Comparison of ENCODE assay signal across 28 cellular contexts in the genomic region with DNA sequence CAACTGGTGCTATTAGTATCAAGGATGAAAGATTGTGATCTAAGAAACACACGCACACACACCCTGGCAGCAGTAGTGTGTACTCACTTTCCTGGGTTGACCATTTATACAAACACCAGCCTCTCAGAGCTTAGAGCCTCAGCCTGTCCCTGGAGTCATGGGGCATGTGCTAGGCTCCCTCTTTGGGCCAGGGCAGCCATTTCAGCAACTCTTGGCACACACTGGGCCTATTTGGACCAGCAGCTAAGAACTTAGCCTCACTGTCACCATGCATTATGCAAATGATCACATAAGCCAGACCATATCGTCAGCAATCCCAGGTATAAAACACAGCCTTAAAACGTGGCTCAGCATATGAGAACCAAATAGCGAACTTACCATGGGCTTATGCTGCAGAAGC.
"Had no signal": no experiment of that assay in that cellular context is flagged by ENCODE, and none has a peak within 500 bp of the region (broad histone marks: within the 10 kb centered on the region; RNA-seq: fewer than 3 reads in every experiment).

No MANE protein-coding gene starts in this region.

- H3K36me3 Mint-ChIP-seq: immature natural killer cell; naive B cell; natural killer cell; stimulated activated effector memory CD8-positive, alpha-beta T cell treated with anti-CD3 and anti-CD28 coated beads, Interleukin-12 subunit alpha, Interleukin-12 subunit beta, amount 100 ng/mL, for 72 hours had no signal

- H3K4me1 Mint-ChIP-seq: naive B cell; natural killer cell; stimulated activated effector memory CD8-positive, alpha-beta T cell treated with anti-CD3 and anti-CD28 coated beads, Interleukin-12 subunit alpha, Interleukin-12 subunit beta, amount 100 ng/mL, for 72 hours had no signal

- H3K79me2 ChIP-seq: parathyroid adenoma had no signal

- H3K27ac Mint-ChIP-seq: mesothelial cell of epicardium; naive B cell; natural killer cell; progenitor cell of endocrine pancreas; stimulated activated effector memory CD8-positive, alpha-beta T cell treated with anti-CD3 and anti-CD28 coated beads, Interleukin-12 subunit alpha, Interleukin-12 subunit beta, amount 100 ng/mL, for 72 hours; stimulated activated naive CD8-positive, alpha-beta T cell treated with anti-CD3 and anti-CD28 coated beads, Interleukin-15, Interleukin-2, amounts not matched to agents 100 ng/mL and 50 ng/mL, for 24 hours; type B pancreatic cell had no signal

- H3K4me1 ChIP-seq: left lung, parathyroid adenoma, right atrium auricular region, right lobe of liver, tibial nerve had no signal

- H3K27me3 ChIP-seq: heart left ventricle, left lung, right atrium auricular region, right lobe of liver, suprapubic skin, tibial nerve had no signal

- FAIRE-seq: islet of Langerhans, kidney had no signal

- H3K27me3 Mint-ChIP-seq: stimulated activated naive CD8-positive, alpha-beta T cell treated with anti-CD3 and anti-CD28 coated beads, Interleukin-15, Interleukin-2, amounts not matched to agents 100 ng/mL and 50 ng/mL, for 24 hours; type B pancreatic cell had no signal

- H2AFZ ChIP-seq: parathyroid adenoma had no signal

- H3K9me3 ChIP-seq: heart left ventricle, left lung, lower lobe of right lung, right atrium auricular region, right lobe of liver, suprapubic skin, thoracic aorta, tibial nerve had no signal

- DNase-seq: heart left ventricle; hypothalamus; immature natural killer cell; kidney; left colon; left lung; lower lobe of right lung; mammary epithelial cell; naive B cell; natural killer cell; nucleus accumbens; right lobe of liver; stimulated activated CD4-positive, alpha-beta T cell treated with anti-CD3 and anti-CD28 coated beads, Interleukin-12 subunit alpha, Interleukin-12 subunit beta, amount 100 ng/mL, for 4 hours; stimulated activated CD4-positive, alpha-beta T cell treated with anti-CD3 and anti-CD28 coated beads, Interleukin-15, amount 100 ng/mL, for 24 hours; stimulated activated CD4-positive, alpha-beta T cell treated with anti-CD3 and anti-CD28 coated beads, Interleukin-4, amount 100 ng/mL, for 24 hours; stimulated activated naive CD4-positive, alpha-beta T cell had no signal

- H3K36me3 ChIP-seq: heart left ventricle, left lung, lower lobe of right lung, right atrium auricular region, right lobe of liver, suprapubic skin, thoracic aorta, tibial nerve had no signal

- H3K27ac ChIP-seq: heart left ventricle, left lung, lower lobe of right lung, parathyroid adenoma, right atrium auricular region, right lobe of liver, skin epidermis, suprapubic skin, thoracic aorta, tibial nerve had no signal

- H3K9me3 Mint-ChIP-seq: immature natural killer cell, mesothelial cell of epicardium, naive B cell, natural killer cell, type B pancreatic cell had no signal

- ATAC-seq: left colon; left lung; lower lobe of right lung; natural killer cell; right lobe of liver; stimulated activated effector memory CD8-positive, alpha-beta T cell treated with anti-CD3 and anti-CD28 coated beads, Interleukin-12 subunit alpha, Interleukin-12 subunit beta, amount 100 ng/mL, for 72 hours had no signal

- H3K4me3 ChIP-seq: heart left ventricle, left lung, lower lobe of right lung, right atrium auricular region, right lobe of liver, skin epidermis, suprapubic skin, thoracic aorta, tibial nerve had no signal

- H3K9ac ChIP-seq: parathyroid adenoma had no signal

- H3K4me3 Mint-ChIP-seq: immature natural killer cell; mesothelial cell of epicardium; naive B cell; natural killer cell; stimulated activated effector memory CD8-positive, alpha-beta T cell treated with anti-CD3 and anti-CD28 coated beads, Interleukin-12 subunit alpha, Interleukin-12 subunit beta, amount 100 ng/mL, for 72 hours; stimulated activated naive CD8-positive, alpha-beta T cell treated with anti-CD3 and anti-CD28 coated beads, Interleukin-15, Interleukin-2, amounts not matched to agents 100 ng/mL and 50 ng/mL, for 24 hours; type B pancreatic cell had no signal
